Comparison of ENCODE assay signal across 1 cellular context in the genomic region with DNA sequence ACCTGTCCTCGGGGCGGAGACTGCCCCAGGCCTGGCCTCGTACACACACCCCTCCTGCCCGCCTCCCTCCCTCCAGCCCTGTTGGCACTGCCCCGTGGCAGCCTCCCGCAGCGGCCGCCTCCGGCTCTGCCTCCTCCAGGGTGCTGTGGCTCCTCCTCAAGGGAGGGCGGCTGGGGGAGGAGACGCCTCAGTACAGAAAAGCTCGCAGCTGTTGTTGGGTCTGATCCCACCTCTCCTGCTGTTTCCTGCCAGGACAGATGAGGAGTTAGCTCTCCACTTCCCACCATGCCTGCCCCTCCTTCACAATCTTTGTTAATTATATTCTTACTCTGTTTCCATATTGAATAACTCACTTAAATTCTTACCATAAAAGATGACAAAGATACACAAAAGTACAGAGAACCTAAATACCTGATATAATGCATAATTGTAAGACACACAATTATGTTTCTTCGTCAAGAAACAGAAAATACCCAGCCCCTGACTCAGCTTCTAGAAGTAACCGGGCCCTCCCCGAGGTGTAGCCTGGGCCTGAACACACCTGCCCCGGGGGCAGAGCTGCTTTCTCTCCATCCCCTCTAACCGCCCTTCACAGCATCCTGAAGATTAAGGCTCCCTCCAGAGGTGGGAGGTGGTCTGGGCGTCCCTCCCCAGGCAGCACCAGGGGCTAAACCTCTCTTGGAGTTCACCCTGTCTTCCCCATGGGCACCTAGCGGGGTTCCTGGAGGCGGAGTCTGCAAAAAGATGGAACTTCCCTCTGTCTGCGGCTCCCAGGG.
TF ChIP-seq lines count a peak whose summit lies in the region.

No MANE protein-coding gene starts in this region.

TF ChIP-seq in GM23338, 12 proteins besides CTCF, POLR2A, EP300 and RAD21:
- TF ChIP-seq JUNB (IDR thresholded peaks at IDR 0.05; ENCODE audit: unreplicated experiment) (no peak), EZH2phosphoT487 (IDR thresholded peaks at IDR 0.05; ENCODE audit: unreplicated experiment) (no peak), CREB1 (CRISPR knock-in tag; IDR thresholded peaks at IDR 0.05; ENCODE audit: low read depth) (no peak), ZNF331 (CRISPR knock-in tag; IDR thresholded peaks at IDR 0.05; ENCODE audit: low read depth) (no peak), ZNF114 (CRISPR knock-in tag; IDR thresholded peaks at IDR 0.05) (no peak), STAT1 (IDR thresholded peaks at IDR 0.05; ENCODE audit: unreplicated experiment) (no peak), POLR2AphosphoS5 (IDR thresholded peaks at IDR 0.05; ENCODE audit: low read depth) (no peak), EZH2 (IDR thresholded peaks at IDR 0.05; ENCODE audit: low read depth, unreplicated experiment) (no peak), NANOG (IDR thresholded peaks at IDR 0.05; ENCODE audit: borderline replicate concordance) (no peak)
- TF ChIP-seq, protein P1, sequence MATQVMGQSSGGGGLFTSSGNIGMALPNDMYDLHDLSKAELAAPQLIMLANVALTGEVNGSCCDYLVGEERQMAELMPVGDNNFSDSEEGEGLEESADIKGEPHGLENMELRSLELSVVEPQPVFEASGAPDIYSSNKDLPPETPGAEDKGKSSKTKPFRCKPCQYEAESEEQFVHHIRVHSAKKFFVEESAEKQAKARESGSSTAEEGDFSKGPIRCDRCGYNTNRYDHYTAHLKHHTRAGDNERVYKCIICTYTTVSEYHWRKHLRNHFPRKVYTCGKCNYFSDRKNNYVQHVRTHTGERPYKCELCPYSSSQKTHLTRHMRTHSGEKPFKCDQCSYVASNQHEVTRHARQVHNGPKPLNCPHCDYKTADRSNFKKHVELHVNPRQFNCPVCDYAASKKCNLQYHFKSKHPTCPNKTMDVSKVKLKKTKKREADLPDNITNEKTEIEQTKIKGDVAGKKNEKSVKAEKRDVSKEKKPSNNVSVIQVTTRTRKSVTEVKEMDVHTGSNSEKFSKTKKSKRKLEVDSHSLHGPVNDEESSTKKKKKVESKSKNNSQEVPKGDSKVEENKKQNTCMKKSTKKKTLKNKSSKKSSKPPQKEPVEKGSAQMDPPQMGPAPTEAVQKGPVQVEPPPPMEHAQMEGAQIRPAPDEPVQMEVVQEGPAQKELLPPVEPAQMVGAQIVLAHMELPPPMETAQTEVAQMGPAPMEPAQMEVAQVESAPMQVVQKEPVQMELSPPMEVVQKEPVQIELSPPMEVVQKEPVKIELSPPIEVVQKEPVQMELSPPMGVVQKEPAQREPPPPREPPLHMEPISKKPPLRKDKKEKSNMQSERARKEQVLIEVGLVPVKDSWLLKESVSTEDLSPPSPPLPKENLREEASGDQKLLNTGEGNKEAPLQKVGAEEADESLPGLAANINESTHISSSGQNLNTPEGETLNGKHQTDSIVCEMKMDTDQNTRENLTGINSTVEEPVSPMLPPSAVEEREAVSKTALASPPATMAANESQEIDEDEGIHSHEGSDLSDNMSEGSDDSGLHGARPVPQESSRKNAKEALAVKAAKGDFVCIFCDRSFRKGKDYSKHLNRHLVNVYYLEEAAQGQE (IDR thresholded peaks at IDR 0.05; ENCODE audit: unreplicated experiment): no peak
- TF ChIP-seq, protein P2, sequence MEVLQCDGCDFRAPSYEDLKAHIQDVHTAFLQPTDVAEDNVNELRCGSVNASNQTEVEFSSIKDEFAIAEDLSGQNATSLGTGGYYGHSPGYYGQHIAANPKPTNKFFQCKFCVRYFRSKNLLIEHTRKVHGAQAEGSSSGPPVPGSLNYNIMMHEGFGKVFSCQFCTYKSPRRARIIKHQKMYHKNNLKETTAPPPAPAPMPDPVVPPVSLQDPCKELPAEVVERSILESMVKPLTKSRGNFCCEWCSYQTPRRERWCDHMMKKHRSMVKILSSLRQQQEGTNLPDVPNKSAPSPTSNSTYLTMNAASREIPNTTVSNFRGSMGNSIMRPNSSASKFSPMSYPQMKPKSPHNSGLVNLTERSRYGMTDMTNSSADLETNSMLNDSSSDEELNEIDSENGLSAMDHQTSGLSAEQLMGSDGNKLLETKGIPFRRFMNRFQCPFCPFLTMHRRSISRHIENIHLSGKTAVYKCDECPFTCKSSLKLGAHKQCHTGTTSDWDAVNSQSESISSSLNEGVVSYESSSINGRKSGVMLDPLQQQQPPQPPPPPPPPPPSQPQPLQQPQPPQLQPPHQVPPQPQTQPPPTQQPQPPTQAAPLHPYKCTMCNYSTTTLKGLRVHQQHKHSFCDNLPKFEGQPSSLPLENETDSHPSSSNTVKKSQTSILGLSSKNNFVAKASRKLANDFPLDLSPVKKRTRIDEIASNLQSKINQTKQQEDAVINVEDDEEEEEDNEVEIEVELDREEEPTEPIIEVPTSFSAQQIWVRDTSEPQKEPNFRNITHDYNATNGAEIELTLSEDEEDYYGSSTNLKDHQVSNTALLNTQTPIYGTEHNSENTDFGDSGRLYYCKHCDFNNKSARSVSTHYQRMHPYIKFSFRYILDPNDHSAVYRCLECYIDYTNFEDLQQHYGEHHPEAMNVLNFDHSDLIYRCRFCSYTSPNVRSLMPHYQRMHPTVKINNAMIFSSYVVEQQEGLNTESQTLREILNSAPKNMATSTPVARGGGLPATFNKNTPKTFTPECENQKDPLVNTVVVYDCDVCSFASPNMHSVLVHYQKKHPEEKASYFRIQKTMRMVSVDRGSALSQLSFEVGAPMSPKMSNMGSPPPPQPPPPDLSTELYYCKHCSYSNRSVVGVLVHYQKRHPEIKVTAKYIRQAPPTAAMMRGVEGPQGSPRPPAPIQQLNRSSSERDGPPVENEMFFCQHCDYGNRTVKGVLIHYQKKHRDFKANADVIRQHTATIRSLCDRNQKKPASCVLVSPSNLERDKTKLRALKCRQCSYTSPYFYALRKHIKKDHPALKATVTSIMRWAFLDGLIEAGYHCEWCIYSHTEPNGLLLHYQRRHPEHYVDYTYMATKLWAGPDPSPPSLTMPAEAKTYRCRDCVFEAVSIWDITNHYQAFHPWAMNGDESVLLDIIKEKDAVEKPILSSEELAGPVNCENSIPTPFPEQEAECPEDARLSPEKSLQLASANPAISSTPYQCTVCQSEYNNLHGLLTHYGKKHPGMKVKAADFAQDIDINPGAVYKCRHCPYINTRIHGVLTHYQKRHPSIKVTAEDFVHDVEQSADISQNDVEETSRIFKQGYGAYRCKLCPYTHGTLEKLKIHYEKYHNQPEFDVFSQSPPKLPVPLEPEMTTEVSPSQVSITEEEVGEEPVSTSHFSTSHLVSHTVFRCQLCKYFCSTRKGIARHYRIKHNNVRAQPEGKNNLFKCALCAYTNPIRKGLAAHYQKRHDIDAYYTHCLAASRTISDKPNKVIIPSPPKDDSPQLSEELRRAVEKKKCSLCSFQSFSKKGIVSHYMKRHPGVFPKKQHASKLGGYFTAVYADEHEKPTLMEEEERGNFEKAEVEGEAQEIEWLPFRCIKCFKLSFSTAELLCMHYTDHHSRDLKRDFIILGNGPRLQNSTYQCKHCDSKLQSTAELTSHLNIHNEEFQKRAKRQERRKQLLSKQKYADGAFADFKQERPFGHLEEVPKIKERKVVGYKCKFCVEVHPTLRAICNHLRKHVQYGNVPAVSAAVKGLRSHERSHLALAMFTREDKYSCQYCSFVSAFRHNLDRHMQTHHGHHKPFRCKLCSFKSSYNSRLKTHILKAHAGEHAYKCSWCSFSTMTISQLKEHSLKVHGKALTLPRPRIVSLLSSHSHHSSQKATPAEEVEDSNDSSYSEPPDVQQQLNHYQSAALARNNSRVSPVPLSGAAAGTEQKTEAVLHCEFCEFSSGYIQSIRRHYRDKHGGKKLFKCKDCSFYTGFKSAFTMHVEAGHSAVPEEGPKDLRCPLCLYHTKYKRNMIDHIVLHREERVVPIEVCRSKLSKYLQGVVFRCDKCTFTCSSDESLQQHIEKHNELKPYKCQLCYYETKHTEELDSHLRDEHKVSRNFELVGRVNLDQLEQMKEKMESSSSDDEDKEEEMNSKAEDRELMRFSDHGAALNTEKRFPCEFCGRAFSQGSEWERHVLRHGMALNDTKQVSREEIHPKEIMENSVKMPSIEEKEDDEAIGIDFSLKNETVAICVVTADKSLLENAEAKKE (CRISPR knock-in tag; IDR thresholded peaks at IDR 0.05): no peak
- TF ChIP-seq, protein P3, sequence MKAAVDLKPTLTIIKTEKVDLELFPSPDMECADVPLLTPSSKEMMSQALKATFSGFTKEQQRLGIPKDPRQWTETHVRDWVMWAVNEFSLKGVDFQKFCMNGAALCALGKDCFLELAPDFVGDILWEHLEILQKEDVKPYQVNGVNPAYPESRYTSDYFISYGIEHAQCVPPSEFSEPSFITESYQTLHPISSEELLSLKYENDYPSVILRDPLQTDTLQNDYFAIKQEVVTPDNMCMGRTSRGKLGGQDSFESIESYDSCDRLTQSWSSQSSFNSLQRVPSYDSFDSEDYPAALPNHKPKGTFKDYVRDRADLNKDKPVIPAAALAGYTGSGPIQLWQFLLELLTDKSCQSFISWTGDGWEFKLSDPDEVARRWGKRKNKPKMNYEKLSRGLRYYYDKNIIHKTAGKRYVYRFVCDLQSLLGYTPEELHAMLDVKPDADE (IDR thresholded peaks at IDR 0.05): no peak
